In the genomic region with DNA sequence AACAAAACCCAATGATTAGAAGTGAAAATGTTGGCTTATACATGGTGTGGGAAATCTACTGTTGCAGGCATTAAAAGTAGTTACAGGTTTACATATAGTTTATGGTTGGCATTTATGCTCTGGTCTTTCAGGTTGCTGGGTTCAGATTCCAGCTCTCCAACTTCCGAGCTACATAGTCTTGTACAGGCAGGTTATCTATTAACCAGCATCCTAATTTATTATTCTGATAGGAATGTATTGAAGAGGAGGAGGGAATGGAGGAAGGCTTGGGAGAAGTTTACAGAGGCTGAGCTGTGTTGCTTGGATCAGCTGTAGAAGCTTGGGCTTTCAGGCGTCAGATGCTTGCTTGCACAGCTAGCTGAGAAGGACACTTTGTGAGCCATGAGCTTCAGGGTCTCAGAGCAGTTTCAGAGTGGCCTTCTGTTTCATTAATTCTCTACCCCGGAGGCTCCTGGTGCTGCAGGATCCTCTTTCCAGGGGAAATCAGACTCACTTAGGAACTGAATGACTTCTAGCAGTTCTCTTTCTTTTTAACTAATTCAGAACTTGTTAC, we compare ENCODE assay signal across 16 cellular contexts. TPM values are rescaled to one million over a fixed set of nuclear protein-coding genes. Genes with fewer than 3 reads are reported as not detected.
DNase-seq lines count a peak whose midpoint lies in the region; ATAC-seq, FAIRE-seq and TF ChIP-seq lines count a peak whose summit lies in the region.
"Had no signal": no experiment of that assay in that cellular context is flagged by ENCODE, and none has a peak within 500 bp of the region (broad histone marks: within the 10 kb centered on the region; RNA-seq: fewer than 3 reads in every experiment).

No MANE protein-coding gene starts in this region.

- CTCF ChIA-PET in A549 (lab: Yijun Ruan, JAX) = interaction anchor here (1.0 to 1.4 kb wide), 3 partner anchors 10 to 51 kb away, joined by 3 to 4 read pairs (median 3); partner anchors contain the start of gene ERBIN
- CTCF ChIA-PET in WTC11 (lab: Charles Lee) = no interaction called here
- CTCF ChIA-PET in activated CD8-positive, alpha-beta T cell treated with anti-CD3 and anti-CD28 coated beads, Interleukin-2, amount 10 ng/mL, durations not matched to agents 7 days and 5 days (lab: Charles Lee) = interaction anchor here (1.1 kb wide), 1 partner anchor 9 kb away, joined by 4 read pairs; no protein-coding TSS in a partner anchor

- intact Hi-C loops in mucosa of descending colon (cut with DNase I, micrococcal nuclease) (no loop called here), left ventricle myocardium superior (cut with micrococcal nuclease) (no loop called here), posterior cingulate gyrus (cut with DNase I) (no loop called here)

- POLR2A ChIA-PET in A549 (lab: Yijun Ruan, JAX) = no interaction called here
- POLR2A ChIA-PET in WTC11 (lab: Charles Lee) = no interaction called here
- POLR2A ChIA-PET in activated CD8-positive, alpha-beta T cell treated with anti-CD3 and anti-CD28 coated beads, Interleukin-2, amount 10 ng/mL, durations not matched to agents 7 days and 5 days (lab: Charles Lee) = no interaction called here

- H3K9me3 Mint-ChIP-seq in WTC11 = no peaks in the 10 kb centered on the region
- no peaks in the 10 kb centered on the region for H3K9me3 Mint-ChIP-seq in activated CD8-positive, alpha-beta T cell treated with anti-CD3 and anti-CD28 coated beads, Interleukin-2, amount 10 ng/mL, durations not matched to agents 7 days and 5 days (ENCODE audit: insufficient read depth)
- H3K9me3 Mint-ChIP-seq: activated naive CD8-positive, alpha-beta T cell treated with anti-CD3 and anti-CD28 coated beads for 36 hours; CD4-positive, CD25-positive, alpha-beta regulatory T cell had no signal

- H3K4me1 Mint-ChIP-seq in WTC11 = peaks cover 3% of the 10 kb centered on the region; the same call in 1 of the 2 replicates
- H3K4me1 Mint-ChIP-seq in activated CD8-positive, alpha-beta T cell treated with anti-CD3 and anti-CD28 coated beads, Interleukin-2, amount 10 ng/mL, durations not matched to agents 7 days and 5 days (ENCODE audit: low read depth) = no peaks in the 10 kb centered on the region

- TF ChIP-seq POLR2A in A549 (IDR thresholded peaks at IDR 0.05; ENCODE audit: low read length) = no peak

- peak overlapping the region; percentile 6; the same call in 2 of the 3 replicates for H3K4me2 ChIP-seq in A549
- H3K4me2 ChIP-seq: PC-9 had no signal

- TF ChIP-seq RAD21 in A549 (conservative IDR thresholded peaks at IDR 0.05 in 1 of 2, IDR thresholded peaks at IDR 0.05 in 1 of 2) = no peak

- no peaks in the 10 kb centered on the region for H3K9me3 ChIP-seq in A549
- H3K9me3 ChIP-seq in mucosa of descending colon = no peaks in the 10 kb centered on the region
- H3K9me3 ChIP-seq: SJSA1 had no signal

- no peaks in the 10 kb centered on the region for H3K36me3 Mint-ChIP-seq in WTC11
- H3K36me3 Mint-ChIP-seq in activated CD8-positive, alpha-beta T cell treated with anti-CD3 and anti-CD28 coated beads, Interleukin-2, amount 10 ng/mL, durations not matched to agents 7 days and 5 days (ENCODE audit: low read depth) = no peaks in the 10 kb centered on the region
- H3K36me3 Mint-ChIP-seq: activated naive CD8-positive, alpha-beta T cell treated with anti-CD3 and anti-CD28 coated beads for 36 hours; CD4-positive, CD25-positive, alpha-beta regulatory T cell had no signal

- no peak overlapping the region for H3K4me3 ChIP-seq in A549
- H3K4me3 ChIP-seq in mucosa of descending colon = no peak overlapping the region
- H3K4me3 ChIP-seq: PC-9, SJSA1 had no signal

- WGBS in A549 (ENCODE audit: missing lambda C conversion rate) = 31% methylated on average over 3 of the region's 3 CpGs

- no peaks in the 10 kb centered on the region for H3K27me3 Mint-ChIP-seq in WTC11 (ENCODE audit: low read depth)
- H3K27me3 Mint-ChIP-seq in activated CD8-positive, alpha-beta T cell treated with anti-CD3 and anti-CD28 coated beads, Interleukin-2, amount 10 ng/mL, durations not matched to agents 7 days and 5 days (ENCODE audit: low read depth) = no peaks in the 10 kb centered on the region
- H3K27me3 Mint-ChIP-seq: activated naive CD8-positive, alpha-beta T cell treated with anti-CD3 and anti-CD28 coated beads for 36 hours had no signal

- H3K36me3 ChIP-seq in mucosa of descending colon (ENCODE audit: low read depth) = no peaks in the 10 kb centered on the region
- H3K36me3 ChIP-seq: SJSA1 had no signal

- ATAC-seq in A549 (peak in 1 of 2 experiments; percentile 41; a peak in 2 of 6 replicates), mucosa of descending colon (peak; percentile 90), left ventricle myocardium superior (no peak), WTC11 (no peak)
- no peak for ATAC-seq in activated CD8-positive, alpha-beta T cell treated with anti-CD3 and anti-CD28 coated beads, Interleukin-2, amount 10 ng/mL, durations not matched to agents 7 days and 5 days

- no peak overlapping the region for H3K4me3 Mint-ChIP-seq in WTC11
- no peak overlapping the region for H3K4me3 Mint-ChIP-seq in activated CD8-positive, alpha-beta T cell treated with anti-CD3 and anti-CD28 coated beads, Interleukin-2, amount 10 ng/mL, durations not matched to agents 7 days and 5 days
- H3K4me3 Mint-ChIP-seq: activated naive CD8-positive, alpha-beta T cell treated with anti-CD3 and anti-CD28 coated beads for 36 hours; CD4-positive, CD25-positive, alpha-beta regulatory T cell had no signal

- H3K27ac Mint-ChIP-seq in WTC11 = no peak overlapping the region
- H3K27ac Mint-ChIP-seq in activated CD8-positive, alpha-beta T cell treated with anti-CD3 and anti-CD28 coated beads, Interleukin-2, amount 10 ng/mL, durations not matched to agents 7 days and 5 days = no peak overlapping the region
- H3K27ac Mint-ChIP-seq: activated naive CD8-positive, alpha-beta T cell treated with anti-CD3 and anti-CD28 coated beads for 36 hours had no signal

- no peak for DNase-seq in A549 (ENCODE audit: low read depth in 1 of 2, low spot score in 1 of 2)
- peak; percentile 69 for DNase-seq in HT-29 (ENCODE audit: low spot score)
- peak in 1 of 3 donors; percentile 63 for DNase-seq in mucosa of descending colon
- DNase-seq in left ventricle myocardium superior = no peak
- no peak for DNase-seq in WTC11 (ENCODE audit: low spot score)
- DNase-seq in posterior cingulate gyrus = no peak
- DNase-seq in activated CD8-positive, alpha-beta T cell treated with anti-CD3 and anti-CD28 coated beads, Interleukin-2, amount 10 ng/mL, durations not matched to agents 7 days and 5 days = no peak
- DNase-seq: activated CD8-positive, alpha-beta memory T cell treated with anti-CD3 and anti-CD28 coated beads for 24 hours; activated naive CD8-positive, alpha-beta T cell treated with anti-CD3 and anti-CD28 coated beads for 36 hours; CD4-positive, CD25-positive, alpha-beta regulatory T cell; DMS79; PC-9; retina had no signal

- H3K4me1 ChIP-seq in A549 (peaks cover 9% of the 10 kb centered on the region), mucosa of descending colon (ENCODE audit: low read depth) (peaks cover 9% of the 10 kb centered on the region)
- H3K4me1 ChIP-seq: SJSA1 had no signal

- TF ChIP-seq CTCF in A549 (IDR thresholded peaks at IDR 0.05) (no peak), mucosa of descending colon (IDR thresholded peaks at IDR 0.05) (no peak), WTC11 (IDR thresholded peaks at IDR 0.05) (no peak)

- H3K27ac ChIP-seq in A549 = peak overlapping the region in 1 of 2 experiments; percentile 12; a peak in 1 of 6 replicates
- H3K27ac ChIP-seq: PC-9, SJSA1 had no signal

- TF ChIP-seq EP300 in A549 (IDR thresholded peaks at IDR 0.05) = no peak

- FAIRE-seq in A549 (lab: Jason Lieb, UNC) (no peak), colon (lab: Jason Lieb, UNC) (peak; percentile 71)
- FAIRE-seq: HTR-8/SVneo had no signal

TF ChIP-seq in A549, 52 proteins besides CTCF, POLR2A, EP300 and RAD21 (continues in another document):
- no peak for TF ChIP-seq HMGXB4 (CRISPR knock-in tag; IDR thresholded peaks at IDR 0.05; ENCODE audit: borderline replicate concordance)

TF ChIP-seq in WTC11, 78 proteins besides CTCF, POLR2A, EP300 and RAD21 (continues in another document):
- TF ChIP-seq ESRRA (CRISPR knock-in tag; IDR thresholded peaks at IDR 0.05; ENCODE audit: borderline replicate concordance) (no peak), KAT7 (CRISPR knock-in tag; IDR thresholded peaks at IDR 0.05; ENCODE audit: borderline replicate concordance) (no peak), ZNF138 (CRISPR knock-in tag; conservative IDR thresholded peaks at IDR 0.05) (no peak), IRF1 (CRISPR knock-in tag; IDR thresholded peaks at IDR 0.05) (no peak), TEAD1 (CRISPR knock-in tag; IDR thresholded peaks at IDR 0.05) (no peak), RELA (CRISPR knock-in tag; IDR thresholded peaks at IDR 0.05; ENCODE audit: borderline replicate concordance) (no peak), JUN (CRISPR knock-in tag; IDR thresholded peaks at IDR 0.05) (no peak)
- TF ChIP-seq, protein P1, sequence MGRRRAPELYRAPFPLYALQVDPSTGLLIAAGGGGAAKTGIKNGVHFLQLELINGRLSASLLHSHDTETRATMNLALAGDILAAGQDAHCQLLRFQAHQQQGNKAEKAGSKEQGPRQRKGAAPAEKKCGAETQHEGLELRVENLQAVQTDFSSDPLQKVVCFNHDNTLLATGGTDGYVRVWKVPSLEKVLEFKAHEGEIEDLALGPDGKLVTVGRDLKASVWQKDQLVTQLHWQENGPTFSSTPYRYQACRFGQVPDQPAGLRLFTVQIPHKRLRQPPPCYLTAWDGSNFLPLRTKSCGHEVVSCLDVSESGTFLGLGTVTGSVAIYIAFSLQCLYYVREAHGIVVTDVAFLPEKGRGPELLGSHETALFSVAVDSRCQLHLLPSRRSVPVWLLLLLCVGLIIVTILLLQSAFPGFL (CRISPR knock-in tag; IDR thresholded peaks at IDR 0.05; ENCODE audit: borderline replicate concordance) = no peak

RNA-seq across cellular contexts. Expression of gene ERBIN, which starts 11.7 kb away (rescaled TPM):
- 45.3 and 57.7 TPM in 2 replicates for polyA plus RNA-seq in A549 (2011; rRNA removed)
- polyA plus RNA-seq in A549 (2012; cell fraction: cytosol; rRNA removed) = 5.9 and 7.3 TPM in 2 replicates
- polyA plus RNA-seq in A549 (2012; cell fraction: nucleus; rRNA removed) = 5.6 and 8.3 TPM in 2 replicates
- polyA plus RNA-seq in A549 (2017; fragmentation: RNase III; extraction: RNeasy Plus Mini Kit Qiagen cat#74134 plus additional on column Dnase treatment) = 24.3 to 25.6 TPM (median 25.6 TPM) in 3 replicates
- polyA minus RNA-seq in A549 (2011; rRNA and poly(A)+ RNA removed) = 36.1 and 57.5 TPM in 2 replicates
- 35.0 and 40.2 TPM in 2 replicates for total RNA-seq in HT-29 (2014; rRNA removed; shearing (Covaris generic))
- 100 to 1,000 TPM; 123 to 157 (median 129) TPM for total RNA-seq in mucosa of descending colon
- 39.6 TPM for total RNA-seq in left ventricle myocardium superior
- 23.1 to 27.1 TPM (median 26.3 TPM) in 3 replicates for total RNA-seq in WTC11 (2021)
- total RNA-seq in activated CD8-positive, alpha-beta T cell treated with anti-CD3 and anti-CD28 coated beads, Interleukin-2, amount 10 ng/mL, durations not matched to agents 7 days and 5 days = 10 to 100 TPM; 44.8 to 46.9 TPM
